Comparison of ENCODE assay signal across 25 cellular contexts in the genomic region with DNA sequence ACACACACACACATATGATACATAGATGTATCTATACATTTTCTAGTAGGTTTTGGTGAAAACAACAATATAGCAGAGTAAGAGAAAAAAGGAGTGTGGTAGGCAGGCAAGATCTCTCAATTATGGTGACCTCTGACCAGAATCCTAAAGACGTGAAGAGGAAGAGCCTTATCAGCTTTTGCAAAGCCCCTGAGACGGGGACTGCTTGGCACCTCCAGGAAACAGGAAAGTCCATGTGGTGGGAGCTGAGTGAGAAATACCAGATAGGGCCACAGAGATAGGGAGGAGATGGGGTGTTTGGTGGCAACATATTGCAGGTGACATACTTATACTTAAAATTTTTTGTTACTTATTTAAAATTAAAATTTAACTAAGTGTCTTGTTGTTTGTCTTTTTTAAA. TPM values are rescaled to one million over a fixed set of nuclear protein-coding genes. Genes with fewer than 3 reads are reported as not detected.
"Had no signal": no experiment of that assay in that cellular context is flagged by ENCODE, and none has a peak within 500 bp of the region (broad histone marks: within the 10 kb centered on the region; RNA-seq: fewer than 3 reads in every experiment).

No MANE protein-coding gene starts in this region.

- DNase-seq: colonic mucosa; effector CD4-positive, alpha-beta T cell; endodermal cell; heart right ventricle; hypothalamus; islet precursor cell; mucosa of descending colon; naive thymus-derived CD8-positive, alpha-beta T cell; sigmoid colon; stimulated activated CD4-positive, alpha-beta T cell treated with anti-CD3 and anti-CD28 coated beads, Interleukin-12 subunit alpha, Interleukin-12 subunit beta, amount 100 ng/mL, for 4 hours; stimulated activated CD4-positive, alpha-beta T cell treated with anti-CD3 and anti-CD28 coated beads, Interleukin-2, amount 100 ng/mL, for 48 hours; stimulated activated naive CD8-positive, alpha-beta T cell treated with anti-CD3 and anti-CD28 coated beads, Interleukin-15, Interleukin-2, amounts not matched to agents 100 U/mL and 50 U/mL, for 24 hours; tibial artery; upper lobe of left lung; uterus had no signal

- H3K9me3 ChIP-seq: colonic mucosa, heart right ventricle, mucosa of descending colon, right atrium auricular region, sigmoid colon, suprapubic skin, tibial artery, upper lobe of left lung, uterus had no signal

- H3K27me3 ChIP-seq: colonic mucosa, heart right ventricle, right atrium auricular region, sigmoid colon, suprapubic skin, tibial artery, upper lobe of left lung, uterus had no signal

- H3K27ac ChIP-seq: colonic mucosa, heart right ventricle, right atrium auricular region, sigmoid colon, skin epidermis, suprapubic skin, tibial artery, upper lobe of left lung, uterus had no signal

- H3K36me3 ChIP-seq: colonic mucosa, heart right ventricle, right atrium auricular region, sigmoid colon, suprapubic skin, tibial artery, upper lobe of left lung, uterus had no signal

- H3K4me1 ChIP-seq: colonic mucosa, heart right ventricle, right atrium auricular region, suprapubic skin, tibial artery, upper lobe of left lung, uterus had no signal

- H3K4me3 ChIP-seq: colonic mucosa, heart right ventricle, mucosa of descending colon, right atrium auricular region, sigmoid colon, skin epidermis, suprapubic skin, tibial artery, upper lobe of left lung, uterus had no signal

RNA-seq across cellular contexts. Expression of gene CTXN3, which starts 39.9 kb away (rescaled TPM):
- total RNA-seq: colonic mucosa; dermis microvascular lymphatic vessel endothelial cell; endodermal cell; fibroblast of lung; heart right ventricle; left lobe of liver; lower leg skin; mammary epithelial cell; mucosa of descending colon; naive thymus-derived CD8-positive, alpha-beta T cell; osteocyte; posterior vena cava; right atrium auricular region; sigmoid colon; suprapubic skin; upper lobe of left lung; uterus had no signal
- polyA plus RNA-seq: fibroblast of lung; heart right ventricle; mammary epithelial cell; naive thymus-derived CD8-positive, alpha-beta T cell; sigmoid colon had no signal
